ENCODE assay signal across 22 cellular contexts in the genomic region with DNA sequence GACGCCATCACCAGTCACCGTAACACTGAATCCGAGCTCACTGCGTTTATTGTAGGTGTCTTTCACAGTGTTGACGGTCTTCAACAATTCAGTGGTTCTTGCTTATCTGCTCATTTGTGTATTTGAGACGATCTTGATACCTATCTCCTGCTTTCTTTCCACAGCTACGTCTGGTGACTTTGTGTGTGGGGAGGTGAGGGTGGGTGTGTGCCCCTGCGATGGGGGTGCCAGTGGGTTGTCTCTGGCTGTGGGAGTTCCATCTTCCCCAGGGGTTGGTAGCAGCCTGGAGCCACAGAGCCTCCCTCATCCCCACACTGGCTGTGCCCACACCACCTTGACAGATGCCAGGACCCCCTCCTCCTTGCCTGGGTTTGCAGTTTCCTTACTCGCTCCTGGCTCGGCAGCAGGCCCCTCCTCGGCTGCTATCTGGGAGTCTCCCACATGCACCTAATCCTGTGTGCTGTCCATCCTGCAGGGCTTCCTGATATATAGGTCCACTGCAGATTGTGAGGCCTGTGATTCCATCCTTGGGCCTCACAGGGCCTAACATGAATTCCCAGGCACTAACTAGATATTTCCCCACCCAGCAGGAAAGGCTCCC.
"Had no signal": no experiment of that assay in that cellular context is flagged by ENCODE, and none has a peak within 500 bp of the region (broad histone marks: within the 10 kb centered on the region; RNA-seq: fewer than 3 reads in every experiment).

No MANE protein-coding gene starts in this region.

- ATAC-seq: T-cell had no signal

- H3K36me3 ChIP-seq: brain microvascular endothelial cell, cardiac muscle cell had no signal

- H3K27ac Mint-ChIP-seq: activated B cell treated with CpG ODN at 0.5 μM for 24 hours; activated CD4-positive, alpha-beta memory T cell treated with anti-CD3 and anti-CD28 coated beads for 36 hours; activated CD4-positive, alpha-beta T cell treated with anti-CD3 and anti-CD28 coated beads, Interleukin-2, amount 10 ng/mL, durations not matched to agents 7 days and 5 days; activated naive CD4-positive, alpha-beta T cell treated with anti-CD3 and anti-CD28 coated beads, Interleukin-2, amount 10 ng/mL, durations not matched to agents 7 days and 5 days; activated naive CD8-positive, alpha-beta T cell treated with anti-CD3 and anti-CD28 coated beads for 36 hours; activated T-cell treated with anti-CD3 and anti-CD28 coated beads, Interleukin-2, amount 50 U/mL, for 24 hours; T-cell had no signal

- H3K36me3 Mint-ChIP-seq: activated CD4-positive, alpha-beta memory T cell treated with anti-CD3 and anti-CD28 coated beads for 36 hours; activated naive CD4-positive, alpha-beta T cell treated with anti-CD3 and anti-CD28 coated beads, Interleukin-2, amount 10 ng/mL, durations not matched to agents 7 days and 5 days; activated naive CD8-positive, alpha-beta T cell treated with anti-CD3 and anti-CD28 coated beads for 36 hours; T-cell had no signal

- H3K27me3 Mint-ChIP-seq: activated B cell treated with CpG ODN at 0.5 μM for 24 hours; activated naive CD8-positive, alpha-beta T cell treated with anti-CD3 and anti-CD28 coated beads for 36 hours; activated T-cell treated with anti-CD3 and anti-CD28 coated beads, Interleukin-2, amount 50 U/mL, for 24 hours; T-cell had no signal

- H3K4me3 Mint-ChIP-seq: activated B cell treated with CpG ODN at 0.5 μM for 24 hours; activated CD4-positive, alpha-beta memory T cell treated with anti-CD3 and anti-CD28 coated beads for 36 hours; activated CD4-positive, alpha-beta T cell treated with anti-CD3 and anti-CD28 coated beads, Interleukin-2, amount 10 ng/mL, durations not matched to agents 7 days and 5 days; activated naive CD4-positive, alpha-beta T cell treated with anti-CD3 and anti-CD28 coated beads, Interleukin-2, amount 10 ng/mL, durations not matched to agents 7 days and 5 days; activated naive CD8-positive, alpha-beta T cell treated with anti-CD3 and anti-CD28 coated beads for 36 hours; activated T-cell treated with anti-CD3 and anti-CD28 coated beads, Interleukin-2, amount 50 U/mL, for 24 hours; T-cell had no signal

- H3K4me1 Mint-ChIP-seq: activated naive CD4-positive, alpha-beta T cell treated with anti-CD3 and anti-CD28 coated beads, Interleukin-2, amount 10 ng/mL, durations not matched to agents 7 days and 5 days had no signal

- H3K27me3 ChIP-seq: brain microvascular endothelial cell, cardiac muscle cell had no signal

- FAIRE-seq: TTC549 had no signal

- H3K9me3 Mint-ChIP-seq: activated B cell treated with CpG ODN at 0.5 μM for 24 hours; activated CD4-positive, alpha-beta memory T cell treated with anti-CD3 and anti-CD28 coated beads for 36 hours; activated naive CD4-positive, alpha-beta T cell treated with anti-CD3 and anti-CD28 coated beads, Interleukin-2, amount 10 ng/mL, durations not matched to agents 7 days and 5 days; activated naive CD8-positive, alpha-beta T cell treated with anti-CD3 and anti-CD28 coated beads for 36 hours; activated T-cell treated with anti-CD3 and anti-CD28 coated beads, Interleukin-2, amount 50 U/mL, for 24 hours; T-cell had no signal

- DNase-seq: activated B cell treated with CpG ODN at 0.5 μM for 24 hours; activated CD4-positive, alpha-beta memory T cell treated with anti-CD3 and anti-CD28 coated beads for 36 hours; activated CD4-positive, alpha-beta T cell treated with anti-CD3 and anti-CD28 coated beads, Interleukin-2, amount 10 ng/mL, durations not matched to agents 7 days and 5 days; activated gamma-delta T cell treated with Interleukin-2 at 50 U/mL for 16 hours; activated naive CD4-positive, alpha-beta T cell treated with anti-CD3 and anti-CD28 coated beads, Interleukin-2, amount 10 ng/mL, durations not matched to agents 7 days and 5 days; activated naive CD8-positive, alpha-beta T cell treated with anti-CD3 and anti-CD28 coated beads for 36 hours; activated T-cell treated with anti-CD3 and anti-CD28 coated beads, Interleukin-2, amount 50 U/mL, for 24 hours; brain microvascular endothelial cell; KG1; NCI-H1048; NCI-H1930; NCI-H2171 treated with DMSO at 0.1 percent for 48 hours; NCI-H226; NCI-H510A; NCI-H526 treated with DMSO at 0.1 percent for 48 hours; NCI-H82; T-cell; T-helper 2 cell; T1000 had no signal

- H3K27ac ChIP-seq: brain microvascular endothelial cell, cardiac muscle cell, SK-N-MC had no signal

- H3K4me3 ChIP-seq: cardiac muscle cell, SK-N-MC had no signal
